Comparison of ENCODE assay signal across 16 cellular contexts in genomic region chr4:145554691-145555090, GRCh38.
DNase-seq lines count a peak whose midpoint lies in the region; ATAC-seq and TF ChIP-seq lines count a peak whose summit lies in the region.
"Had no signal": no experiment of that assay in that cellular context is flagged by ENCODE, and none has a peak within 500 bp of the region (broad histone marks: within the 10 kb centered on the region; RNA-seq: fewer than 3 reads in every experiment).

No MANE protein-coding gene starts in this region.

- H3K4me3 ChIP-seq in SK-N-SH (ENCODE audit: low read depth in 2 of 2, low read length in 1 of 2), result no peak overlapping the region
- no peak overlapping the region; the same call in 1 of the 2 replicates for H3K4me3 ChIP-seq in PC-9
- H3K4me3 ChIP-seq: BLaER1, GM23248 had no signal

- H3K9me2 ChIP-seq in SK-N-SH, result no peaks in the 10 kb centered on the region
- H3K9me2 ChIP-seq in PC-9 (ENCODE audit: insufficient read depth), result no peaks in the 10 kb centered on the region

- H3K4me1 ChIP-seq in SK-N-SH (ENCODE audit: control insufficient read depth in 1 of 2, insufficient read depth in 2 of 2, low read depth in 1 of 2, low read length in 1 of 2), result peaks cover 0 to 4% of the 10 kb centered on the region in 2 experiments; a peak in 1 of 4 replicates
- H3K4me1 ChIP-seq in PC-9 (replicated peaks; ENCODE audit: insufficient read depth), result peaks cover 15% of the 10 kb centered on the region

- H3K36me3 Mint-ChIP-seq in mesothelial cell of epicardium, result peaks cover 49% of the 10 kb centered on the region
- H3K36me3 Mint-ChIP-seq in activated naive CD4-positive, alpha-beta T cell treated with anti-CD3 and anti-CD28 coated beads, Interleukin-2, amount 50 U/mL, for 72 hours, result no peaks in the 10 kb centered on the region
- H3K36me3 Mint-ChIP-seq: CD8-positive, alpha-beta memory T cell had no signal

- H3K36me3 ChIP-seq in SK-N-SH (replicated peaks in 1 of 2; ENCODE audit: control insufficient read depth in 1 of 2, insufficient read depth in 2 of 2, low read length in 1 of 2) (peaks cover 34 to 36% of the 10 kb centered on the region in 2 experiments), PC-9 (ENCODE audit: low read depth) (0 out of 2 replicates have a peak, but pooled peaks cover 7% of the 10 kb centered on the region)

- no peak overlapping the region for H3K4me3 Mint-ChIP-seq in mesothelial cell of epicardium
- H3K4me3 Mint-ChIP-seq: CD8-positive, alpha-beta memory T cell had no signal

- peaks cover 5% of the 10 kb centered on the region for H3K9me3 Mint-ChIP-seq in mesothelial cell of epicardium
- no peaks in the 10 kb centered on the region for H3K9me3 Mint-ChIP-seq in activated naive CD4-positive, alpha-beta T cell treated with anti-CD3 and anti-CD28 coated beads, Interleukin-2, amount 50 U/mL, for 72 hours
- H3K9me3 Mint-ChIP-seq: CD8-positive, alpha-beta memory T cell had no signal

- H3K79me2 ChIP-seq in SK-N-SH (ENCODE audit: insufficient read depth) (no peaks in the 10 kb centered on the region; the same call in 1 of the 2 replicates), PC-9 (ENCODE audit: low read depth) (no peaks in the 10 kb centered on the region)

- CTCF ChIA-PET in SK-N-SH (lab: Yijun Ruan, JAX), result interaction anchor here (0.9 to 1.5 kb wide), 3 partner anchors 15 to 321 kb away, joined by 3 to 6 read pairs (median 3); no protein-coding TSS in a partner anchor
- CTCF ChIA-PET in PC-9 (lab: Charles Lee), result no interaction called here

- TF ChIP-seq CTCF in SK-N-SH (IDR thresholded peaks at IDR 0.05) (no peak), PC-9 (conservative IDR thresholded peaks at IDR 0.05) (no peak), mesothelial cell of epicardium (IDR thresholded peaks at IDR 0.05; ENCODE audit: unreplicated experiment) (no peak)

- no peaks in the 10 kb centered on the region for H4K20me1 ChIP-seq in SK-N-SH (ENCODE audit: insufficient read depth)
- H4K20me1 ChIP-seq in PC-9 (ENCODE audit: insufficient read depth), result no peaks in the 10 kb centered on the region
- H4K20me1 ChIP-seq: BLaER1 had no signal

- peak overlapping the region; percentile 68 for H3K27ac Mint-ChIP-seq in mesothelial cell of epicardium
- H3K27ac Mint-ChIP-seq in activated naive CD4-positive, alpha-beta T cell treated with anti-CD3 and anti-CD28 coated beads, Interleukin-2, amount 50 U/mL, for 72 hours, result no peak overlapping the region
- H3K27ac Mint-ChIP-seq: CD8-positive, alpha-beta memory T cell had no signal

- H2AFZ ChIP-seq in SK-N-SH (ENCODE audit: low read depth) (no peak overlapping the region), PC-9 (no peak overlapping the region)
- H2AFZ ChIP-seq: GM23248 had no signal

- POLR2A ChIA-PET in SK-N-SH (lab: Yijun Ruan, JAX), result no interaction called here
- POLR2A ChIA-PET in PC-9 (lab: Charles Lee; ENCODE audit: unreplicated experiment), result interaction anchor here (0.6 kb wide), 1 partner anchor 87 kb away, joined by 5 read pairs; no protein-coding TSS in a partner anchor

- TF ChIP-seq EP300 in SK-N-SH (IDR thresholded peaks at IDR 0.05; ENCODE audit: borderline replicate concordance in 1 of 2, low read depth in 1 of 2, low read length in 1 of 2), result no peak

- H3K27ac ChIP-seq in SK-N-SH (ENCODE audit: low read depth in 2 of 2, low read length in 1 of 2) (no peak overlapping the region), PC-9 (peak overlapping the region; percentile 71)
- H3K27ac ChIP-seq: BLaER1, GM23248 had no signal

- no peak overlapping the region for H3K4me2 ChIP-seq in SK-N-SH
- H3K4me2 ChIP-seq in PC-9, result peak overlapping the region; percentile 30
- H3K4me2 ChIP-seq: BLaER1 had no signal

- no peak for TF ChIP-seq RAD21 in SK-N-SH (IDR thresholded peaks at IDR 0.05; ENCODE audit: low read length)

- no peak for ATAC-seq in SK-N-SH treated with all-trans-retinoic acid at 6 μM for 48 hours
- ATAC-seq in activated naive CD4-positive, alpha-beta T cell treated with anti-CD3 and anti-CD28 coated beads, Interleukin-2, amount 50 U/mL, for 72 hours, result no peak

- 71% methylated on average over 1 of the region's 1 CpG for WGBS in SK-N-SH (ENCODE audit: low lambda C conversion rate)

- no TSS peak for BruUV-seq in PC-9 (replicated peaks; lab: Mats Ljungman, UMichigan)

- H3K9me3 ChIP-seq in SK-N-SH (no peaks in the 10 kb centered on the region), PC-9 (ENCODE audit: insufficient read depth, low read depth) (no peaks in the 10 kb centered on the region)
- H3K9me3 ChIP-seq: BLaER1 had no signal

- peaks cover 7% of the 10 kb centered on the region for H3F3A ChIP-seq in SK-N-SH (replicated peaks; ENCODE audit: insufficient read depth)
- H3F3A ChIP-seq in PC-9 (ENCODE audit: insufficient read depth, low read depth), result peaks cover 13% of the 10 kb centered on the region; the same call in 1 of the 2 replicates

- no peaks in the 10 kb centered on the region for H3K27me3 ChIP-seq in SK-N-SH (ENCODE audit: insufficient read depth)
- H3K27me3 ChIP-seq in PC-9 (ENCODE audit: insufficient read depth, low read depth), result no peaks in the 10 kb centered on the region
- H3K27me3 ChIP-seq: BLaER1 had no signal

- DNase-seq in SK-N-SH, result no peak
- DNase-seq in PC-9, result peak in 1 of 2 experiments; percentile 57
- no peak for DNase-seq in mesothelial cell of epicardium (ENCODE audit: low spot score in 2 of 2, unreplicated experiment in 2 of 2)
- no peak for DNase-seq in activated naive CD4-positive, alpha-beta T cell treated with anti-CD3 and anti-CD28 coated beads, Interleukin-2, amount 50 U/mL, for 72 hours (ENCODE audit: low spot score in 2 of 2)
- no peak for DNase-seq in D341Med (ENCODE audit: low spot score)
- DNase-seq in effector CD8-positive, alpha-beta T cell (lab: John Stamatoyannopoulos, UW), result no peak
- no peak for DNase-seq in stimulated activated CD4-positive, alpha-beta T cell treated with anti-CD3 and anti-CD28 coated beads, Interleukin-12 subunit alpha, Interleukin-12 subunit beta, amount 100 ng/mL, for 4 hours
- DNase-seq: 8988T; CD8-positive, alpha-beta memory T cell; GF-D8; GM23248; IMR-90; Kasumi-1; NCI-H1694 had no signal

- no peaks in the 10 kb centered on the region for H3K27me3 Mint-ChIP-seq in mesothelial cell of epicardium (ENCODE audit: low read depth)

- H3K4me1 Mint-ChIP-seq in mesothelial cell of epicardium, result peaks cover 24% of the 10 kb centered on the region

- no peak overlapping the region for H3K9ac ChIP-seq in SK-N-SH
- H3K9ac ChIP-seq: BLaER1, GM23248 had no signal

- intact Hi-C loops in PC-9 (cut with micrococcal nuclease; ENCODE audit: unreplicated experiment), result no loop called here

TF ChIP-seq in SK-N-SH treated with all-trans-retinoic acid at 6 μM for 48 hours, 23 proteins besides CTCF, POLR2A, EP300 and RAD21:
- peak; percentile 36 for TF ChIP-seq ISL1 (CRISPR knock-in tag; IDR thresholded peaks at IDR 0.05)
- no peak for TF ChIP-seq POU6F1 (CRISPR knock-in tag; IDR thresholded peaks at IDR 0.05; ENCODE audit: borderline replicate concordance, low read depth)
TF ChIP-seq in SK-N-SH treated with all-trans-retinoic acid at 6 μM for 48 hours: peak in this region for 1.

TF ChIP-seq in SK-N-SH, 30 proteins besides CTCF, POLR2A, EP300 and RAD21:
- TF ChIP-seq CHD2 (IDR thresholded peaks at IDR 0.05; ENCODE audit: low read length, partially characterized antibody) (no peak), JUND (IDR thresholded peaks at IDR 0.05) (no peak), TAF1 (IDR thresholded peaks at IDR 0.05; ENCODE audit: borderline replicate concordance, low read depth, low read length) (no peak), POLR2AphosphoS5 (IDR thresholded peaks at IDR 0.05; ENCODE audit: low read depth, low read length) (no peak), YY1 (IDR thresholded peaks at IDR 0.05; ENCODE audit: low read depth) (no peak), GATA2 (CRISPR knock-in tag; IDR thresholded peaks at IDR 0.05) (no peak), RFX5 (IDR thresholded peaks at IDR 0.05; ENCODE audit: low read length) (no peak), FOXM1 (IDR thresholded peaks at IDR 0.05; ENCODE audit: low read depth) (no peak)
TF ChIP-seq in SK-N-SH: peak in this region for 0.
